9 cellular contexts compared by ENCODE assay signal in genomic region chr7:108455833-108456677, GRCh38. TPM values are rescaled to one million over a fixed set of nuclear protein-coding genes. Genes with fewer than 3 reads are reported as not detected.
A peak's percentile ranks its signal among the peaks of the same experiment; 100 is the strongest.
DNase-seq lines count a peak whose midpoint lies in the region; ATAC-seq, FAIRE-seq and TF ChIP-seq lines count a peak whose summit lies in the region.
"Had no signal": no experiment of that assay in that cellular context is flagged by ENCODE, and none has a peak within 500 bp of the region (broad histone marks: within the 10 kb centered on the region; RNA-seq: fewer than 3 reads in every experiment).

TSS of gene NRCAM (minus strand) at chr7:108456436. CDS start at chr7:108240064, 216,372 bp downstream.

- no peaks in the 10 kb centered on the region for H3K9me3 ChIP-seq in OCI-LY7 (ENCODE audit: low read length)

- CTCF ChIA-PET in RWPE1 (lab: Yijun Ruan, JAX) (interaction anchor here (1.1 kb wide), 1 partner anchor 21 kb away, joined by 3 read pairs; no protein-coding TSS in a partner anchor), OCI-LY7 (lab: Charles Lee; ENCODE audit: unreplicated experiment) (no interaction called here)

- H3K27ac ChIP-seq in RWPE1 (no peak within 1 kb of the TSS), skin epidermis (peak within 1 kb of the TSS in 1 of 21 experiments; percentile 2), OCI-LY7 (ENCODE audit: low read depth, low read length, poor library complexity, severe bottlenecking) (no peak within 1 kb of the TSS)

- no peak within 1 kb of the TSS for H2AFZ ChIP-seq in OCI-LY7 (ENCODE audit: low read length)

- no peak for DNase-seq in activated CD4-positive, CD25-positive, alpha-beta regulatory T cell (lab: John Stamatoyannopoulos, UW)
- peak; percentile 94 for DNase-seq in HuH-7.5 (ENCODE audit: low spot score)
- DNase-seq in RWPE1 (ENCODE audit: low spot score): peak; percentile 12
- DNase-seq in bronchial epithelial cell (ENCODE audit: low read depth): no peak
- DNase-seq in iPS-NIHi7 (ENCODE audit: extremely low spot score): peak; percentile 94
- DNase-seq in OCI-LY7 (ENCODE audit: low spot score): no peak

- intact Hi-C loops in OCI-LY7 (cut with micrococcal nuclease; ENCODE audit: unreplicated experiment): no loop called here

- TF ChIP-seq CTCF in RWPE1 (conservative IDR thresholded peaks at IDR 0.05; ENCODE audit: low read depth) (no peak), bronchial epithelial cell (IDR thresholded peaks at IDR 0.05; ENCODE audit: insufficient read depth, low read length, severe bottlenecking) (no peak), OCI-LY7 (conservative IDR thresholded peaks at IDR 0.05; ENCODE audit: low read length) (no peak)

- POLR2A ChIA-PET in RWPE1 (lab: Yijun Ruan, JAX; ENCODE audit: low non-redundant PET) (no interaction called here), OCI-LY7 (lab: Charles Lee) (interaction anchor here (0.6 kb wide), 1 partner anchor 104 kb away, joined by 3 read pairs; no protein-coding TSS in a partner anchor)

- no peak for FAIRE-seq in bronchial epithelial cell (lab: Jason Lieb, UNC)
- FAIRE-seq: colon had no signal

- peaks cover 22% of the 10 kb centered on the region for H3K27me3 ChIP-seq in bronchial epithelial cell (ENCODE audit: control insufficient read depth, insufficient read depth, low read length)

- no peak within 1 kb of the TSS for H3K4me2 ChIP-seq in OCI-LY7 (ENCODE audit: low read length)

- no peaks in the 10 kb centered on the region for H3K79me2 ChIP-seq in OCI-LY7 (ENCODE audit: insufficient read depth, low read depth, low read length)

- H3K4me3 ChIP-seq in bronchial epithelial cell (ENCODE audit: low read depth, low read length) (peak within 1 kb of the TSS; percentile 36), skin epidermis (peak within 1 kb of the TSS; percentile 33 to 52 (median 38)), OCI-LY7 (ENCODE audit: low read depth, low read length, poor library complexity, severe bottlenecking) (no peak within 1 kb of the TSS)

- H4K20me1 ChIP-seq in OCI-LY7 (ENCODE audit: insufficient read depth, low read length): no peaks in the 10 kb centered on the region

- no TSS peak for BruUV-seq in OCI-LY7 (replicated peaks; lab: Mats Ljungman, UMichigan)

- no peaks in the 10 kb centered on the region for H3K4me1 ChIP-seq in OCI-LY7 (ENCODE audit: insufficient read depth, low read length, poor library complexity, severe bottlenecking)

- no peaks in the 10 kb centered on the region for H3K9me2 ChIP-seq in OCI-LY7 (ENCODE audit: insufficient read depth, low read length)

- H3K36me3 ChIP-seq in bronchial epithelial cell (ENCODE audit: control insufficient read depth, insufficient read depth, low read length) (no peaks in the 10 kb centered on the region), OCI-LY7 (ENCODE audit: insufficient read depth, low read length) (no peaks in the 10 kb centered on the region)

- peak; percentile 27 to 45 for ATAC-seq in activated CD4-positive, CD25-positive, alpha-beta regulatory T cell treated with anti-CD3 and anti-CD28 coated beads, Interleukin-2, amount 50 U/mL, for 24 hours

RNA-seq across cellular contexts. Expression of gene NRCAM, which starts in this region (rescaled TPM):
- 0.26 and 0.51 TPM in 2 replicates for total RNA-seq in bronchial epithelial cell
- not detected in 2 replicates for total RNA-seq in OCI-LY7 (2014; rRNA removed; shearing (Covaris generic))
- not detected in 2 replicates for total RNA-seq in OCI-LY7 (2022)

Comparison
In these comparisons a context has a peak if more than half of its experiments do, and no peak if none do; other contexts are left out.
1. DNase-seq: peak in HuH-7.5 (single experiment), RWPE1 (single experiment) and iPS-NIHi7 (single experiment); none in activated CD4-positive, CD25-positive, alpha-beta regulatory T cell (0 of 4), bronchial epithelial cell (single experiment) and OCI-LY7 (single experiment).